Comparison of ENCODE assay signal across 8 cellular contexts in the genomic region with DNA sequence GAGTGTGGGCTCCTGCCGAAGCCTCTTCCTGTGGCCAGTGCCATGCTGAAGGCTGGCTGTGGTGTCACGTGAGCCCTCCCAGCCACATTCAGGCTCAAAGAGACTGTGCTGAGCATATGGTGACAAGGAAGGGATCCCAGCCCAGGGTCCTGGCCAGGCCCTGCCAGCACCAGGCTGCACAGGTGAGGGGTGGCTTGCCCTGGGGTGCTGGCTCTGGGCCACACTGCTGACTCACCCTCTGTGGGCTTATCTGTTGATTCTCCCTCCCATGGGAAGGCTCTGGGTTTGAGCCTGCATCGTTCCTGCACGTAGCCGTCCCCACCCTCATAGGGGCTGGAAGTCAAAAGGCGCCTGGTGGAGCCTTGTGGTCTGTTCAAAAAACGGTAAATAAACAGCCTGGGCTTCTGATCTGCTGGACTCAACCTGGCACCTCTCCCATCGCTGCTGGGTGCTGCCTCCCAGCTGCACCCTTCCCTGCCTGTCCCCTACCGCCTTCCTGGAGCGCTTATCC. TPM values are rescaled to one million over a fixed set of nuclear protein-coding genes. Genes with fewer than 3 reads are reported as not detected.
DNase-seq lines count a peak whose midpoint lies in the region; ATAC-seq and TF ChIP-seq lines count a peak whose summit lies in the region.

No MANE protein-coding gene starts in this region.

- CTCF ChIA-PET in activated CD8-positive, alpha-beta memory T cell treated with anti-CD3 and anti-CD28 coated beads, Interleukin-2, amount 10 ng/mL, durations not matched to agents 7 days and 5 days (lab: Charles Lee), result no interaction called here

- no peak overlapping the region for H3K23ac ChIP-seq in trophoblast cell (ENCODE audit: low read length)

- peaks cover 2% of the 10 kb centered on the region for H3K79me1 ChIP-seq in trophoblast cell (ENCODE audit: low read length)

- no peaks in the 10 kb centered on the region for H3K36me3 Mint-ChIP-seq in activated CD8-positive, alpha-beta memory T cell treated with anti-CD3 and anti-CD28 coated beads, Interleukin-2, amount 10 ng/mL, durations not matched to agents 7 days and 5 days

- H3K27me3 ChIP-seq in SJCRH30 (no peaks in the 10 kb centered on the region), fibroblast of lung (ENCODE audit: control insufficient read depth, insufficient read depth, low read length) (no peaks in the 10 kb centered on the region), trophoblast cell (ENCODE audit: insufficient read depth, low read length) (no peaks in the 10 kb centered on the region)

- H2BK5ac ChIP-seq in trophoblast cell (ENCODE audit: low read depth, low read length, poor library complexity), result peak overlapping the region; percentile 25

- no peaks in the 10 kb centered on the region for H4K20me1 ChIP-seq in fibroblast of lung (ENCODE audit: control insufficient read depth, extremely low read depth, insufficient read depth, low read length)

- H3K79me2 ChIP-seq in fibroblast of lung (ENCODE audit: control insufficient read depth, insufficient read depth, low read length), result peaks cover 55% of the 10 kb centered on the region
- peaks cover 25% of the 10 kb centered on the region for H3K79me2 ChIP-seq in trophoblast cell (ENCODE audit: control insufficient read depth, insufficient read depth, low read length, poor library complexity)

- H2BK120ac ChIP-seq in trophoblast cell (ENCODE audit: insufficient read depth, low read length, poor library complexity), result no peak overlapping the region

- H3K4me2 ChIP-seq in fibroblast of lung (ENCODE audit: extremely low read depth, insufficient read depth, low read length) (peak overlapping the region; percentile 2), trophoblast cell (ENCODE audit: low read length) (no peak overlapping the region)

- peak overlapping the region; percentile 60 for H3K4ac ChIP-seq in trophoblast cell (ENCODE audit: low read depth, low read length)

- H3K36me3 ChIP-seq in SJCRH30 (no peaks in the 10 kb centered on the region), fibroblast of lung (ENCODE audit: control insufficient read depth, insufficient read depth, low read length) (no peaks in the 10 kb centered on the region), trophoblast cell (ENCODE audit: control insufficient read depth in 1 of 2, insufficient read depth in 2 of 2, low read length in 2 of 2) (peaks cover 0 to 1% of the 10 kb centered on the region in 2 experiments)

- H3K9ac ChIP-seq in fibroblast of lung (ENCODE audit: insufficient read depth, low read length), result no peak overlapping the region
- no peak overlapping the region for H3K9ac ChIP-seq in trophoblast cell (ENCODE audit: low read length)

- H3K27me3 Mint-ChIP-seq in activated CD8-positive, alpha-beta memory T cell treated with anti-CD3 and anti-CD28 coated beads, Interleukin-2, amount 10 ng/mL, durations not matched to agents 7 days and 5 days, result no peaks in the 10 kb centered on the region

- no peaks in the 10 kb centered on the region for H3K9me3 Mint-ChIP-seq in activated CD8-positive, alpha-beta memory T cell treated with anti-CD3 and anti-CD28 coated beads, Interleukin-2, amount 10 ng/mL, durations not matched to agents 7 days and 5 days (ENCODE audit: low read depth)

- peaks cover 59% of the 10 kb centered on the region for H3K4me1 Mint-ChIP-seq in activated CD8-positive, alpha-beta memory T cell treated with anti-CD3 and anti-CD28 coated beads, Interleukin-2, amount 10 ng/mL, durations not matched to agents 7 days and 5 days

- peak overlapping the region; percentile 3 for H3K18ac ChIP-seq in trophoblast cell (ENCODE audit: low read length)

- no peak overlapping the region for H2AK5ac ChIP-seq in trophoblast cell (ENCODE audit: low read length)

- ATAC-seq in activated CD8-positive, alpha-beta memory T cell treated with anti-CD3 and anti-CD28 coated beads, Interleukin-2, amount 10 ng/mL, durations not matched to agents 7 days and 5 days, result peak; percentile 28
- no peak for ATAC-seq in HG02759 (IDR thresholded peaks at IDR 0.05; ENCODE audit: unreplicated experiment)

- WGBS in trophoblast cell (ENCODE audit: extremely low coverage, insufficient coverage, insufficient read length), result no CpG with 5 or more reads among the region's 10 CpGs

- peak overlapping the region; percentile 67 for H4K91ac ChIP-seq in trophoblast cell (ENCODE audit: low read depth, low read length)

- H3K4me3 ChIP-seq in SJCRH30, result no peak overlapping the region
- H3K4me3 ChIP-seq in fibroblast of lung (replicated peaks in 1 of 4; ENCODE audit: control extremely low read depth in 1 of 4, insufficient read depth in 1 of 4, low read depth in 3 of 4, low read length in 4 of 4), result no peak overlapping the region
- H3K4me3 ChIP-seq in trophoblast cell (ENCODE audit: low read depth, low read length), result no peak overlapping the region

- peak overlapping the region; percentile 5 for H3K14ac ChIP-seq in trophoblast cell (ENCODE audit: low read length)

- no peak overlapping the region for H2AFZ ChIP-seq in fibroblast of lung (ENCODE audit: low read length)
- H2AFZ ChIP-seq in trophoblast cell (ENCODE audit: insufficient read depth, low read length, poor library complexity), result no peak overlapping the region

- H3K27ac Mint-ChIP-seq in activated CD8-positive, alpha-beta memory T cell treated with anti-CD3 and anti-CD28 coated beads, Interleukin-2, amount 10 ng/mL, durations not matched to agents 7 days and 5 days, result peak overlapping the region; percentile 66

- H3K27ac ChIP-seq in SJCRH30, result no peak overlapping the region
- H3K27ac ChIP-seq in fibroblast of lung (ENCODE audit: insufficient read depth, low read length), result peak overlapping the region; percentile 18
- H3K27ac ChIP-seq in trophoblast cell (ENCODE audit: low read depth, low read length), result peak overlapping the region; percentile 36

- no peak for TF ChIP-seq CTCF in fibroblast of lung (conservative IDR thresholded peaks at IDR 0.05 in 1 of 2, IDR thresholded peaks at IDR 0.05 in 1 of 2; ENCODE audit: low read depth in 1 of 2, low read length in 2 of 2)

- H3K4me1 ChIP-seq in SJCRH30, result peaks cover 9% of the 10 kb centered on the region; the same call in 1 of the 2 replicates
- H3K4me1 ChIP-seq in fibroblast of lung (ENCODE audit: control insufficient read depth, extremely low read depth, insufficient read depth, low read length), result peaks cover 14% of the 10 kb centered on the region
- H3K4me1 ChIP-seq in trophoblast cell (ENCODE audit: control insufficient read depth in 1 of 2, insufficient read depth in 2 of 2, low read length in 2 of 2), result peaks cover 41% of the 10 kb centered on the region in 2 experiments

- no peak for DNase-seq in activated CD8-positive, alpha-beta memory T cell treated with anti-CD3 and anti-CD28 coated beads, Interleukin-2, amount 10 ng/mL, durations not matched to agents 7 days and 5 days
- DNase-seq in activated CD8-positive, alpha-beta memory T cell treated with anti-CD3 and anti-CD28 coated beads, Interleukin-2, amount 50 U/mL, for 48 hours, result no peak
- DNase-seq in SJCRH30 (peak; percentile 63 to 67), fibroblast of lung (ENCODE audit: low read depth in 2 of 2) (peak in 1 of 2 donors; percentile 38), trophoblast cell (peak; percentile 91 to 92), NCI-H524 treated with DMSO at 0.1 percent for 48 hours (lab: John Stamatoyannopoulos, UW) (no peak), NCI-H526 treated with DMSO at 0.1 percent for 48 hours (lab: John Stamatoyannopoulos, UW) (no peak)

- H4K8ac ChIP-seq in trophoblast cell (ENCODE audit: low read depth, low read length), result peak overlapping the region; percentile 3

- H4K12ac ChIP-seq in trophoblast cell (ENCODE audit: low read depth, low read length), result no peak overlapping the region

- H2BK12ac ChIP-seq in trophoblast cell (ENCODE audit: low read length), result peak overlapping the region; percentile 6

- H3K9me3 ChIP-seq in SJCRH30 (replicated peaks) (no peaks in the 10 kb centered on the region), fibroblast of lung (ENCODE audit: control insufficient read depth, insufficient read depth, low read depth, low read length) (no peaks in the 10 kb centered on the region), trophoblast cell (ENCODE audit: insufficient read depth, low read depth, low read length) (peaks cover 1% of the 10 kb centered on the region)

- no peak overlapping the region for H3K4me3 Mint-ChIP-seq in activated CD8-positive, alpha-beta memory T cell treated with anti-CD3 and anti-CD28 coated beads, Interleukin-2, amount 10 ng/mL, durations not matched to agents 7 days and 5 days

RNA-seq across cellular contexts. Expression of a gene that starts 31.1 kb away (rescaled TPM):
- total RNA-seq in activated CD8-positive, alpha-beta memory T cell treated with anti-CD3 and anti-CD28 coated beads, Interleukin-2, amount 10 ng/mL, durations not matched to agents 7 days and 5 days, result 100 to 1,000 TPM; 267 to 315 TPM
- total RNA-seq in SJCRH30 (2014; rRNA removed; shearing (Covaris generic)), result 56.7 and 59.5 TPM in 2 replicates
- total RNA-seq in fibroblast of lung, result 52.9 and 76.8 TPM in 2 replicates
- polyA plus RNA-seq in fibroblast of lung, result 42.6 and 48.6 TPM in 2 replicates
- polyA plus RNA-seq in fibroblast of lung (2012), result 63.1 and 73.7 TPM in 2 replicates
- 152 and 202 TPM in 2 replicates for polyA minus RNA-seq in fibroblast of lung (ENCODE audit: low replicate concordance)
- 95.3 and 98.4 TPM in 2 replicates for polyA plus RNA-seq in trophoblast cell (2013)

RNA-seq across cellular contexts. Expression of a gene that starts 47.7 kb away (rescaled TPM):
- total RNA-seq in activated CD8-positive, alpha-beta memory T cell treated with anti-CD3 and anti-CD28 coated beads, Interleukin-2, amount 10 ng/mL, durations not matched to agents 7 days and 5 days, result 10 to 100 TPM; 40.1 to 48.8 TPM
- 13.2 and 14.6 TPM in 2 replicates for total RNA-seq in SJCRH30 (2014; rRNA removed; shearing (Covaris generic))
- 27.7 and 29.1 TPM in 2 replicates for total RNA-seq in fibroblast of lung
- 21.1 and 22.6 TPM in 2 replicates for polyA plus RNA-seq in fibroblast of lung
- polyA plus RNA-seq in fibroblast of lung (2012), result 33.6 and 39.4 TPM in 2 replicates
- 2.8 and 18.1 TPM in 2 replicates for polyA minus RNA-seq in fibroblast of lung (ENCODE audit: low replicate concordance)
- 8.4 and 8.7 TPM in 2 replicates for polyA plus RNA-seq in trophoblast cell (2013)

Comparison
In these comparisons a context has a peak if more than half of its experiments do, and no peak if none do; other contexts are left out.
1. DNase-seq: peak in SJCRH30 (2 of 2) and trophoblast cell (2 of 2); none in activated CD8-positive, alpha-beta memory T cell treated with anti-CD3 and anti-CD28 coated beads, Interleukin-2, amount 10 ng/mL, durations not matched to agents 7 days and 5 days (single experiment), activated CD8-positive, alpha-beta memory T cell treated with anti-CD3 and anti-CD28 coated beads, Interleukin-2, amount 50 U/mL, for 48 hours (single experiment), NCI-H524 treated with DMSO at 0.1 percent for 48 hours (single experiment) and NCI-H526 treated with DMSO at 0.1 percent for 48 hours (single experiment).